ENCODE assay signal across 2 cellular contexts in the genomic region with DNA sequence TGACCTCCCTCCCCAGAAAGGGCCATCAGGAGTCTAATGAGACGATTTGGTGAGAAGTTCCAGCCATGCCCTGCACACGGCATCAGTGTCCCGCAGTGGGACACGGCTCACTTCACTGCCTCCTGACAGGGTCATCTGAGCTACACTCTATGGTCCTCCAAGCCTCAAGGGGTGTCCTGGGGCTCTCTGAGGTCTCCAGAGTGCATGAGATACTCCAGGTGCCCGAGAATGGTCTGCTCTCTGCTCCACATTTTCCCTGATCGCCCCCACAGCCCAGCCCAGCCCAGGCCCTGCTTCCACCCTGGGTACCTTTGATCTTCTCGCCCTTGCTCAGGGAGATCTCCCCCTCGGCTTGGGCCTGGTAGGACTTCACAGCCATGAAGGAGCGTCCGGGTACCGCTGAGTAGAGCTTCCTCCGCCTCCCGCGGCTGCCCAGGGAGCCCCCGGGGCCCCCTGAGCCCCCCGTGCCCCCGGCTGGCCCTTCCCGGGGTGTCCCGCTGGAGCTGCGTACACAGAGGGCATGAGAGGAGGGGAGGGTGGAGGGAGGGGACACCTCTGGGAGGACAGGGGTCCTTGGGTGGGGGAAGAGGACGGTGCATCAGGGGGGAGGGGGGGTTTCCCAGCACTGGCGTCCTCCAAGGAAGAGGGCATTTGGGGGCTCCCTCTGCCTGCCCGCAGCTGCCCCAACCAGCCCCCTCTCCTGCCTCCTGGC.
A peak's percentile ranks its signal among the peaks of the same experiment; 100 is the strongest.
TF ChIP-seq lines count a peak whose summit lies in the region.

No MANE protein-coding gene starts in this region.

TF ChIP-seq in K562, 482 proteins besides CTCF, POLR2A, EP300 and RAD21 (continues in another document):
- TF ChIP-seq ZFX (CRISPR knock-in tag; IDR thresholded peaks at IDR 0.05) (0 out of 2 replicates have a peak, but pooled peaks have one; percentile 8), MEF2D (tag; conservative IDR thresholded peaks at IDR 0.05; ENCODE audit: low read depth) (no peak), HMG20B (CRISPR knock-in tag; IDR thresholded peaks at IDR 0.05) (no peak), CHD2 (IDR thresholded peaks at IDR 0.05; ENCODE audit: low read depth, low read length) (no peak)
- TF ChIP-seq, protein P1, sequence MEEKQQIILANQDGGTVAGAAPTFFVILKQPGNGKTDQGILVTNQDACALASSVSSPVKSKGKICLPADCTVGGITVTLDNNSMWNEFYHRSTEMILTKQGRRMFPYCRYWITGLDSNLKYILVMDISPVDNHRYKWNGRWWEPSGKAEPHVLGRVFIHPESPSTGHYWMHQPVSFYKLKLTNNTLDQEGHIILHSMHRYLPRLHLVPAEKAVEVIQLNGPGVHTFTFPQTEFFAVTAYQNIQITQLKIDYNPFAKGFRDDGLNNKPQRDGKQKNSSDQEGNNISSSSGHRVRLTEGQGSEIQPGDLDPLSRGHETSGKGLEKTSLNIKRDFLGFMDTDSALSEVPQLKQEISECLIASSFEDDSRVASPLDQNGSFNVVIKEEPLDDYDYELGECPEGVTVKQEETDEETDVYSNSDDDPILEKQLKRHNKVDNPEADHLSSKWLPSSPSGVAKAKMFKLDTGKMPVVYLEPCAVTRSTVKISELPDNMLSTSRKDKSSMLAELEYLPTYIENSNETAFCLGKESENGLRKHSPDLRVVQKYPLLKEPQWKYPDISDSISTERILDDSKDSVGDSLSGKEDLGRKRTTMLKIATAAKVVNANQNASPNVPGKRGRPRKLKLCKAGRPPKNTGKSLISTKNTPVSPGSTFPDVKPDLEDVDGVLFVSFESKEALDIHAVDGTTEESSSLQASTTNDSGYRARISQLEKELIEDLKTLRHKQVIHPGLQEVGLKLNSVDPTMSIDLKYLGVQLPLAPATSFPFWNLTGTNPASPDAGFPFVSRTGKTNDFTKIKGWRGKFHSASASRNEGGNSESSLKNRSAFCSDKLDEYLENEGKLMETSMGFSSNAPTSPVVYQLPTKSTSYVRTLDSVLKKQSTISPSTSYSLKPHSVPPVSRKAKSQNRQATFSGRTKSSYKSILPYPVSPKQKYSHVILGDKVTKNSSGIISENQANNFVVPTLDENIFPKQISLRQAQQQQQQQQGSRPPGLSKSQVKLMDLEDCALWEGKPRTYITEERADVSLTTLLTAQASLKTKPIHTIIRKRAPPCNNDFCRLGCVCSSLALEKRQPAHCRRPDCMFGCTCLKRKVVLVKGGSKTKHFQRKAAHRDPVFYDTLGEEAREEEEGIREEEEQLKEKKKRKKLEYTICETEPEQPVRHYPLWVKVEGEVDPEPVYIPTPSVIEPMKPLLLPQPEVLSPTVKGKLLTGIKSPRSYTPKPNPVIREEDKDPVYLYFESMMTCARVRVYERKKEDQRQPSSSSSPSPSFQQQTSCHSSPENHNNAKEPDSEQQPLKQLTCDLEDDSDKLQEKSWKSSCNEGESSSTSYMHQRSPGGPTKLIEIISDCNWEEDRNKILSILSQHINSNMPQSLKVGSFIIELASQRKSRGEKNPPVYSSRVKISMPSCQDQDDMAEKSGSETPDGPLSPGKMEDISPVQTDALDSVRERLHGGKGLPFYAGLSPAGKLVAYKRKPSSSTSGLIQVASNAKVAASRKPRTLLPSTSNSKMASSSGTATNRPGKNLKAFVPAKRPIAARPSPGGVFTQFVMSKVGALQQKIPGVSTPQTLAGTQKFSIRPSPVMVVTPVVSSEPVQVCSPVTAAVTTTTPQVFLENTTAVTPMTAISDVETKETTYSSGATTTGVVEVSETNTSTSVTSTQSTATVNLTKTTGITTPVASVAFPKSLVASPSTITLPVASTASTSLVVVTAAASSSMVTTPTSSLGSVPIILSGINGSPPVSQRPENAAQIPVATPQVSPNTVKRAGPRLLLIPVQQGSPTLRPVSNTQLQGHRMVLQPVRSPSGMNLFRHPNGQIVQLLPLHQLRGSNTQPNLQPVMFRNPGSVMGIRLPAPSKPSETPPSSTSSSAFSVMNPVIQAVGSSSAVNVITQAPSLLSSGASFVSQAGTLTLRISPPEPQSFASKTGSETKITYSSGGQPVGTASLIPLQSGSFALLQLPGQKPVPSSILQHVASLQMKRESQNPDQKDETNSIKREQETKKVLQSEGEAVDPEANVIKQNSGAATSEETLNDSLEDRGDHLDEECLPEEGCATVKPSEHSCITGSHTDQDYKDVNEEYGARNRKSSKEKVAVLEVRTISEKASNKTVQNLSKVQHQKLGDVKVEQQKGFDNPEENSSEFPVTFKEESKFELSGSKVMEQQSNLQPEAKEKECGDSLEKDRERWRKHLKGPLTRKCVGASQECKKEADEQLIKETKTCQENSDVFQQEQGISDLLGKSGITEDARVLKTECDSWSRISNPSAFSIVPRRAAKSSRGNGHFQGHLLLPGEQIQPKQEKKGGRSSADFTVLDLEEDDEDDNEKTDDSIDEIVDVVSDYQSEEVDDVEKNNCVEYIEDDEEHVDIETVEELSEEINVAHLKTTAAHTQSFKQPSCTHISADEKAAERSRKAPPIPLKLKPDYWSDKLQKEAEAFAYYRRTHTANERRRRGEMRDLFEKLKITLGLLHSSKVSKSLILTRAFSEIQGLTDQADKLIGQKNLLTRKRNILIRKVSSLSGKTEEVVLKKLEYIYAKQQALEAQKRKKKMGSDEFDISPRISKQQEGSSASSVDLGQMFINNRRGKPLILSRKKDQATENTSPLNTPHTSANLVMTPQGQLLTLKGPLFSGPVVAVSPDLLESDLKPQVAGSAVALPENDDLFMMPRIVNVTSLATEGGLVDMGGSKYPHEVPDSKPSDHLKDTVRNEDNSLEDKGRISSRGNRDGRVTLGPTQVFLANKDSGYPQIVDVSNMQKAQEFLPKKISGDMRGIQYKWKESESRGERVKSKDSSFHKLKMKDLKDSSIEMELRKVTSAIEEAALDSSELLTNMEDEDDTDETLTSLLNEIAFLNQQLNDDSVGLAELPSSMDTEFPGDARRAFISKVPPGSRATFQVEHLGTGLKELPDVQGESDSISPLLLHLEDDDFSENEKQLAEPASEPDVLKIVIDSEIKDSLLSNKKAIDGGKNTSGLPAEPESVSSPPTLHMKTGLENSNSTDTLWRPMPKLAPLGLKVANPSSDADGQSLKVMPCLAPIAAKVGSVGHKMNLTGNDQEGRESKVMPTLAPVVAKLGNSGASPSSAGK (IDR thresholded peaks at IDR 0.05): no peak

TF ChIP-seq in GM12891, 5 proteins besides CTCF, POLR2A, EP300 and RAD21:
- no peak for TF ChIP-seq TAF1 (IDR thresholded peaks at IDR 0.05; ENCODE audit: low read depth, low read length)
- no peak for TF ChIP-seq SPI1 (IDR thresholded peaks at IDR 0.05; ENCODE audit: low read depth, low read length)
- TF ChIP-seq POU2F2 (IDR thresholded peaks at IDR 0.05; ENCODE audit: low read depth, low read length): no peak
- no peak for TF ChIP-seq POLR2AphosphoS5 (IDR thresholded peaks at IDR 0.05; ENCODE audit: low read depth, low read length)
- no peak for TF ChIP-seq PAX5 (IDR thresholded peaks at IDR 0.05; ENCODE audit: insufficient read depth, low read length, severe bottlenecking)
TF ChIP-seq in GM12891: peak in this region for 0.
